1 cellular context compared by ENCODE assay signal in the genomic region with DNA sequence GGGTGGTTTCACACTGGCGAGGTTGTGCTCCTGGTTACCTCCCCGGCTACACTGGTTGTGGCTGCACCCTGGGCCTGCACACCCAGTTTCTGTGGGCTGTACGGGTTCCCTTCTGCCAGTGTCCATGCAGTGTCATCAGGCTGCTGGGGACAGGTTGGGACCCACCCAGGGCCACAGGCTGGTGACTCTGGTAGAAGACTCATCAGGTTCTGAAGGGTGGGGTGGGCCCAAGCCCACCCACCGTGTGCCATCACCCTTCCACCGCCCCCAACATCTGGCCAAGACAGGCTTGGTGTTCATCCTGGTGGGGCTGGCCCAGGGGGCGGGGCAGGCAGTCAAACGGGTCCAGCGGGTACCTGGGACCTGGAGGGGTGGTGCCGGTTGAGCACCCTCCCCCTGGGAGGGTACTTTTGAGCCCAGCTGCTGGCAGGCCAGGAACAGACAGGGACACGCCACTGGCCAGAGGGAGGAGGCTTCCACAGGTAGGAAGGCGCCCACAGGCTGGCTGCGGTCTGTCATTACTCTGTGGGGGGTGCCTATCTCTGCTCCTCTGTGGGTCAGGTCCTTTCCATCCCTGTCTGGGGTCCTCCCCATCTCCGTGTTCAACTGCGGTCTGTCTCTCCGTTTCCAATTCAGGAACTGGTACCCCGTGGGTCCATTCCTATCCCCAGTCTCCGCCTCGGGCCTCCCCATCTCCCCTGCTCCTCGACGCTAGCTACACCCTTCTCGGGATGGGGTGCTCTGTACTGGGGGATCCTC.
A peak's percentile ranks its signal among the peaks of the same experiment; 100 is the strongest.
TF ChIP-seq lines count a peak whose summit lies in the region.

Gene RNF225 (plus strand): TSS at position 437 of the 759 bp plus-strand sequence. CDS start 434 bp downstream, outside the sequence.

TF ChIP-seq in SK-N-SH treated with all-trans-retinoic acid at 6 μM for 48 hours, 23 proteins besides CTCF, POLR2A, EP300 and RAD21 (continued from another document):
- TF ChIP-seq, protein P1, sequence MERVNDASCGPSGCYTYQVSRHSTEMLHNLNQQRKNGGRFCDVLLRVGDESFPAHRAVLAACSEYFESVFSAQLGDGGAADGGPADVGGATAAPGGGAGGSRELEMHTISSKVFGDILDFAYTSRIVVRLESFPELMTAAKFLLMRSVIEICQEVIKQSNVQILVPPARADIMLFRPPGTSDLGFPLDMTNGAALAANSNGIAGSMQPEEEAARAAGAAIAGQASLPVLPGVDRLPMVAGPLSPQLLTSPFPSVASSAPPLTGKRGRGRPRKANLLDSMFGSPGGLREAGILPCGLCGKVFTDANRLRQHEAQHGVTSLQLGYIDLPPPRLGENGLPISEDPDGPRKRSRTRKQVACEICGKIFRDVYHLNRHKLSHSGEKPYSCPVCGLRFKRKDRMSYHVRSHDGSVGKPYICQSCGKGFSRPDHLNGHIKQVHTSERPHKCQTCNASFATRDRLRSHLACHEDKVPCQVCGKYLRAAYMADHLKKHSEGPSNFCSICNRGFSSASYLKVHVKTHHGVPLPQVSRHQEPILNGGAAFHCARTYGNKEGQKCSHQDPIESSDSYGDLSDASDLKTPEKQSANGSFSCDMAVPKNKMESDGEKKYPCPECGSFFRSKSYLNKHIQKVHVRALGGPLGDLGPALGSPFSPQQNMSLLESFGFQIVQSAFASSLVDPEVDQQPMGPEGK (CRISPR knock-in tag; IDR thresholded peaks at IDR 0.05; ENCODE audit: borderline replicate concordance) = peak; percentile 74; the same call in 1 of the 2 replicates
- TF ChIP-seq ZNF8 (CRISPR knock-in tag; IDR thresholded peaks at IDR 0.05) = no peak
